1 cellular context compared by ENCODE assay signal in the genomic region with DNA sequence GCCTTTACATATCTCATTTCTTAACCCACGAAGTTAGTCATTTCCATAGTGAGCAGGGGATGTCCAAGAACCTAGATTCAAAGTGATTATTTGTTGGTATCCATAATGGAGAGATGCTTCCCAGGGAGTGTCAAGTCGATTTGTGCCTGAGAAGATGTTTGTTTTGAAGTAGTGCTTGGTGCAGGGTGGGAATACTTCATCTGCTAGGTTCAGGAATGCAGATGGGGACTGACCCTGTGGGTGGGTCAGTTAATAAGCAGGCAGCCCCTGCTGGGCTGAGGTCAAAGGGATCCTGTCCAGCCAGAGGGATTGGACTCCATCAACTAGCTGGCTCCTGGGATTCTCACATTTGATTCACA.
TF ChIP-seq lines count a peak whose summit lies in the region.

No MANE protein-coding gene starts in this region.

TF ChIP-seq in IMR-90, 13 proteins besides CTCF, POLR2A, EP300 and RAD21 (continued from another document):
- TF ChIP-seq, protein P1, sequence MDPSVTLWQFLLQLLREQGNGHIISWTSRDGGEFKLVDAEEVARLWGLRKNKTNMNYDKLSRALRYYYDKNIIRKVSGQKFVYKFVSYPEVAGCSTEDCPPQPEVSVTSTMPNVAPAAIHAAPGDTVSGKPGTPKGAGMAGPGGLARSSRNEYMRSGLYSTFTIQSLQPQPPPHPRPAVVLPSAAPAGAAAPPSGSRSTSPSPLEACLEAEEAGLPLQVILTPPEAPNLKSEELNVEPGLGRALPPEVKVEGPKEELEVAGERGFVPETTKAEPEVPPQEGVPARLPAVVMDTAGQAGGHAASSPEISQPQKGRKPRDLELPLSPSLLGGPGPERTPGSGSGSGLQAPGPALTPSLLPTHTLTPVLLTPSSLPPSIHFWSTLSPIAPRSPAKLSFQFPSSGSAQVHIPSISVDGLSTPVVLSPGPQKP (IDR thresholded peaks at IDR 0.05; ENCODE audit: borderline replicate concordance, low read depth, low read length) = no peak
- no peak for TF ChIP-seq CEBPB (IDR thresholded peaks at IDR 0.05; ENCODE audit: low read depth, low read length)
- no peak for TF ChIP-seq FOS (IDR thresholded peaks at IDR 0.05; ENCODE audit: low read depth, low read length)
- TF ChIP-seq BHLHE40 (IDR thresholded peaks at IDR 0.05; ENCODE audit: low read depth, low read length) = no peak
- TF ChIP-seq RCOR1 (IDR thresholded peaks at IDR 0.05; ENCODE audit: insufficient replicate concordance, low read length) = no peak
- no peak for TF ChIP-seq MAFK (IDR thresholded peaks at IDR 0.05; ENCODE audit: low read depth, low read length)
